ENCODE assay signal across 8 cellular contexts in the genomic region with DNA sequence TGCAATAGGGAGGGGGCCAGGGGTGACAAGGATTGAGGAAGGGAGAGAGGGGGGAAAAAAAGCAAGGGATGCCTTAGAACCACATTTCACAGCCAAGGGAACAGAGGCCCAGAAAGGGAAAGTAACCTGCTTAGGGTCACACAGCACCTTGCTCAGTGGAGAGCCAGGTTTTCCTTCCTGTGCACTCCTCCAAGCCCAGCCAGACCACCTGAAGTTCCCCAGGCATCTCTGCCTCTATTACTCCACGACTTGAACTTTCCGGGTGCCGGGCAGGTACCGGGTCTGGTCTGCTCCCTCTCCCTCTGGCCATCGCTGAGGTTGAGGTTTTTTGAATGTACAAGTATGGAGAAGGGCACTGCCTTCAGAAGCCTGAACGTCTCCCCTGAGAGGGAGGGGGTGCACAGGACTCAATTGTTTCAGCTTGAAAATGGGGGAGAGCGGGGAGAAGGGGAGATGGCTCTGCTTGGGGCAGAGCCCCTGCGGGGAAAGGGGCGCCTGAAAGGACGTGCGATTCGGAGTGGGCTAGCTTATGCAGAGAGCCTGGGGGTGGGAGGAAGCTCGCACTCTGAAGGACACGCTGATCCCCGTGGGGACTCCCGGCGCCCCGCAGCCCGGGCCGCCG. TPM values are rescaled to one million over a fixed set of nuclear protein-coding genes. Genes with fewer than 3 reads are reported as not detected.
DNase-seq lines count a peak whose midpoint lies in the region; ATAC-seq and TF ChIP-seq lines count a peak whose summit lies in the region.

No MANE protein-coding gene starts in this region.

- H3F3A ChIP-seq in neural progenitor cell (ENCODE audit: low read depth): peaks cover 56% of the 10 kb centered on the region

- H3K27me3 ChIP-seq in CD8-positive, alpha-beta memory T cell (ENCODE audit: insufficient read depth, low read length, poor library complexity, severe bottlenecking): no peaks in the 10 kb centered on the region
- no peaks in the 10 kb centered on the region for H3K27me3 ChIP-seq in HUES6 (ENCODE audit: control insufficient read depth, insufficient read depth, low read length)
- no peaks in the 10 kb centered on the region for H3K27me3 ChIP-seq in duodenal mucosa (ENCODE audit: control insufficient read depth in 1 of 2, insufficient read depth in 2 of 2, low read length in 2 of 2)
- H3K27me3 ChIP-seq in neural progenitor cell: no peaks in the 10 kb centered on the region

- no peaks in the 10 kb centered on the region for H3K9me3 ChIP-seq in CD8-positive, alpha-beta memory T cell (ENCODE audit: low read length)
- H3K9me3 ChIP-seq in HUES6 (ENCODE audit: control insufficient read depth, insufficient read depth, low read depth, low read length): no peaks in the 10 kb centered on the region
- no peaks in the 10 kb centered on the region for H3K9me3 ChIP-seq in duodenal mucosa (ENCODE audit: control insufficient read depth in 1 of 2, low read length in 2 of 2)
- H3K9me3 ChIP-seq in neural progenitor cell (ENCODE audit: low read depth): no peaks in the 10 kb centered on the region

- peak overlapping the region; percentile 97 for H3K4me3 ChIP-seq in CD8-positive, alpha-beta memory T cell (ENCODE audit: low read length)
- H3K4me3 ChIP-seq in HUES6 (ENCODE audit: low read depth, low read length) (peak overlapping the region; percentile 86), duodenal mucosa (ENCODE audit: low read depth in 1 of 2, low read length in 2 of 2) (peak overlapping the region; percentile 93 to 97), neural progenitor cell (peak overlapping the region; percentile 77)

- no peak for ATAC-seq in GM19023 (IDR thresholded peaks at IDR 0.05; ENCODE audit: unreplicated experiment)

- peak overlapping the region; percentile 94 for H3K4me2 ChIP-seq in neural progenitor cell

- no peaks in the 10 kb centered on the region for H3K36me3 ChIP-seq in CD8-positive, alpha-beta memory T cell (ENCODE audit: insufficient read depth, low read length)
- H3K36me3 ChIP-seq in HUES6 (ENCODE audit: control insufficient read depth, insufficient read depth, low read length) (peaks cover 19% of the 10 kb centered on the region), duodenal mucosa (ENCODE audit: control insufficient read depth in 1 of 2, insufficient read depth in 2 of 2, low read length in 2 of 2) (peaks cover 0 to 4% of the 10 kb centered on the region in 2 donors), neural progenitor cell (no peaks in the 10 kb centered on the region)

- POLR2A ChIA-PET in CD8-positive, alpha-beta memory T cell (lab: Charles Lee): interaction anchor here (1.5 to 1.6 kb wide), 2 partner anchors 161 to 286 kb away, joined by 4 to 7 read pairs; no protein-coding TSS in a partner anchor

- peaks cover 27% of the 10 kb centered on the region for H3K4me1 ChIP-seq in CD8-positive, alpha-beta memory T cell (ENCODE audit: insufficient read depth, low read length)
- H3K4me1 ChIP-seq in HUES6 (ENCODE audit: control insufficient read depth, insufficient read depth, low read length): peaks cover 75% of the 10 kb centered on the region
- H3K4me1 ChIP-seq in duodenal mucosa (ENCODE audit: control insufficient read depth in 1 of 2, insufficient read depth in 2 of 2, low read length in 2 of 2): peaks cover 31 to 57% of the 10 kb centered on the region in 2 donors
- peaks cover 55% of the 10 kb centered on the region for H3K4me1 ChIP-seq in neural progenitor cell

- peak overlapping the region; percentile 45 for H2AFZ ChIP-seq in neural progenitor cell (replicated peaks)

- peaks cover 0 to 8% (median 0%) of the 10 kb centered on the region in 3 donors for H3K36me3 Mint-ChIP-seq in CD8-positive, alpha-beta memory T cell
- H3K36me3 Mint-ChIP-seq in neural progenitor cell: peaks cover 4% of the 10 kb centered on the region

- peaks cover 45% of the 10 kb centered on the region for H3K79me2 ChIP-seq in neural progenitor cell (ENCODE audit: low read depth)

- no peaks in the 10 kb centered on the region for H3K9me3 Mint-ChIP-seq in CD8-positive, alpha-beta memory T cell
- H3K9me3 Mint-ChIP-seq in neural progenitor cell: no peaks in the 10 kb centered on the region

- H3K9ac ChIP-seq in HUES6 (ENCODE audit: low read length): peak overlapping the region; percentile 93
- H3K9ac ChIP-seq in duodenal mucosa (ENCODE audit: low read depth in 1 of 2, low read length in 2 of 2): peak overlapping the region; percentile 84 to 97
- peak overlapping the region; percentile 85 for H3K9ac ChIP-seq in neural progenitor cell

- CTCF ChIA-PET in CD8-positive, alpha-beta memory T cell (lab: Charles Lee): interaction anchor here (1.1 to 1.5 kb wide), 3 partner anchors 12 to 16 kb away, joined by 4 to 7 read pairs (median 5); no protein-coding TSS in a partner anchor

- H3K4me1 Mint-ChIP-seq in CD8-positive, alpha-beta memory T cell: peaks cover 40 to 54% (median 52%) of the 10 kb centered on the region in 3 donors
- H3K4me1 Mint-ChIP-seq in neural progenitor cell: peaks cover 81% of the 10 kb centered on the region

- DNase-seq in CD8-positive, alpha-beta memory T cell: no peak
- no peak for DNase-seq in neural progenitor cell (ENCODE audit: low spot score)
- DNase-seq in LoVo (ENCODE audit: low spot score): no peak
- no peak for DNase-seq in islet precursor cell
- no peak for DNase-seq in NCI-H187 treated with DMSO at 0.1 percent for 48 hours (lab: John Stamatoyannopoulos, UW)

- peaks cover 25% of the 10 kb centered on the region for H4K20me1 ChIP-seq in neural progenitor cell (ENCODE audit: low read depth)

- H3K27ac ChIP-seq in CD8-positive, alpha-beta memory T cell (ENCODE audit: low read depth, low read length): peak overlapping the region; percentile 90
- H3K27ac ChIP-seq in HUES6 (ENCODE audit: low read depth, low read length): peak overlapping the region; percentile 98
- H3K27ac ChIP-seq in duodenal mucosa (ENCODE audit: low read depth, low read length): peak overlapping the region; percentile 98
- peak overlapping the region; percentile 94 for H3K27ac ChIP-seq in neural progenitor cell

- H3K27ac Mint-ChIP-seq in CD8-positive, alpha-beta memory T cell: peak overlapping the region; percentile 86 to 98 (median 96)
- H3K27ac Mint-ChIP-seq in neural progenitor cell: peak overlapping the region; percentile 95

- H3K4me3 Mint-ChIP-seq in CD8-positive, alpha-beta memory T cell: peak overlapping the region; percentile 92 to 100 (median 99)
- peak overlapping the region; percentile 95 for H3K4me3 Mint-ChIP-seq in neural progenitor cell

- no peak for TF ChIP-seq CTCF in neural progenitor cell (IDR thresholded peaks at IDR 0.05)

- H3K27me3 Mint-ChIP-seq in CD8-positive, alpha-beta memory T cell: peaks cover 0 to 8% of the 10 kb centered on the region in 2 donors
- H3K27me3 Mint-ChIP-seq in neural progenitor cell (ENCODE audit: insufficient read depth, low read depth): peaks cover 14% of the 10 kb centered on the region

RNA-seq across cellular contexts. Expression of a gene that starts 0.5 kb away (rescaled TPM):
- total RNA-seq in CD8-positive, alpha-beta memory T cell: 10 to 100 TPM; 20.7 to 21.1 TPM
- polyA plus RNA-seq in CD8-positive, alpha-beta memory T cell: 8.4 TPM
- 219 and 589 TPM in 2 replicates for total RNA-seq in neural progenitor cell (ENCODE audit: low replicate concordance)

RNA-seq across cellular contexts. Expression of a gene that starts 35.8 kb away (rescaled TPM):
- 1 to 10 TPM; 8.9 to 9.1 TPM for total RNA-seq in CD8-positive, alpha-beta memory T cell
- 10.4 TPM for polyA plus RNA-seq in CD8-positive, alpha-beta memory T cell
- total RNA-seq in neural progenitor cell (ENCODE audit: low replicate concordance): 11.3 and 32.7 TPM in 2 replicates
